20 cellular contexts compared by ENCODE assay signal in the genomic region with DNA sequence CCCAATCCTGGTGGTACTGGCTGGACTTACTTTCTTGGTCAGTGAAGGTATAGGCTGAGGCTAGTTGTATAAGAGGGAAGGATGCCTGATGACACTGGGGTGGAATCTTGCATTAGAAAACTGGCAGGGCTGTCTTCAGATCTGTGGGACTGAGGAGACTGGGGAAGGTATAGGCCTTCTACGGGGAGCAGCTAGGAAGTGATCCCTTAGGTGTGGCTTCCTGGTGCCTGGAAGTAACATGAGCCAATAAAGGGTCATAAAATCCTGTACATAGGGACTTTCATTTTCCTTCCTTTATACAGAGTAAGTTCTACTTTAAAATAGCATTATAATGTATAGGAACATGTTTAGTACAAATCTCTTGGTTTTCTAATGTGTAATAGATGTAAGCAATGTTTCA.
DNase-seq lines count a peak whose midpoint lies in the region; ATAC-seq, FAIRE-seq and TF ChIP-seq lines count a peak whose summit lies in the region.
"Had no signal": no experiment of that assay in that cellular context is flagged by ENCODE, and none has a peak within 500 bp of the region (broad histone marks: within the 10 kb centered on the region; RNA-seq: fewer than 3 reads in every experiment).

No MANE protein-coding gene starts in this region.

- H3K4me3 Mint-ChIP-seq in GM23338: no peak overlapping the region
- no peak overlapping the region for H3K4me3 Mint-ChIP-seq in CD4-positive, alpha-beta memory T cell
- no peak overlapping the region for H3K4me3 Mint-ChIP-seq in stimulated activated memory B cell treated with anti-CD40 and anti-IgM and Interleukin-4, amounts not matched to agents 10 μg/mL and 1 μg/mL and 100 μg/mL, for 72 hours
- H3K4me3 Mint-ChIP-seq in stimulated activated effector memory CD8-positive, alpha-beta T cell treated with anti-CD3 and anti-CD28 coated beads, Interleukin-12 subunit alpha, Interleukin-12 subunit beta, amount 100 ng/mL, for 72 hours: no peak overlapping the region
- H3K4me3 Mint-ChIP-seq: CD8-positive, alpha-beta memory T cell; HFFc6; T-helper 17 cell had no signal

- H3K9me2 ChIP-seq in Karpas-422 (replicated peaks; ENCODE audit: insufficient read depth, low read length): no peaks in the 10 kb centered on the region
- peaks cover 16% of the 10 kb centered on the region; the same call in 1 of the 2 replicates for H3K9me2 ChIP-seq in GM23338 (ENCODE audit: insufficient read depth)
- H3K9me2 ChIP-seq: SK-N-SH had no signal

- intact Hi-C loops in GM12878 (cut with micrococcal nuclease; ENCODE audit: unreplicated experiment): no loop called here
- intact Hi-C loops in CD4-positive, alpha-beta memory T cell (cut with micrococcal nuclease): no loop called here

- ATAC-seq in GM19351 (IDR thresholded peaks at IDR 0.05; ENCODE audit: unreplicated experiment) (peak; percentile 27), GM12878 (no peak; the same call in 2 of the 3 replicates), GM23338 (no peak)
- ATAC-seq in stimulated activated memory B cell treated with anti-CD40 and anti-IgM and Interleukin-4, amounts not matched to agents 10 μg/mL and 1 μg/mL and 100 μg/mL, for 72 hours: no peak
- no peak for ATAC-seq in stimulated activated effector memory CD8-positive, alpha-beta T cell treated with anti-CD3 and anti-CD28 coated beads, Interleukin-12 subunit alpha, Interleukin-12 subunit beta, amount 100 ng/mL, for 72 hours
- ATAC-seq: T-helper 17 cell had no signal

- RAD21 ChIA-PET in GM12878 (lab: Charles Lee; ENCODE audit: unreplicated experiment): no interaction called here

- H3K27ac ChIP-seq in BLaER1 treated with 17β-estradiol and CSF1 and Interleukin-3, amounts not matched to agents 10 nM and 100 nM: peak overlapping the region; percentile 45 to 86 (median 81); a peak in 20 of 22 replicates
- H3K27ac ChIP-seq in Karpas-422 (ENCODE audit: low read length) (peak overlapping the region; percentile 4; the same call in 1 of the 2 replicates), GM12878 (ENCODE audit: control insufficient read depth, insufficient read depth) (no peak overlapping the region), GM23338 (ENCODE audit: low read depth) (no peak overlapping the region)
- H3K27ac ChIP-seq in CD4-positive, alpha-beta memory T cell (ENCODE audit: low read depth, low read length): no peak overlapping the region

- in situ Hi-C loops in GM12878 (cut with MboI): no loop called here

- no peak for DNase-seq in Karpas-422
- no peak for DNase-seq in GM12878 (ENCODE audit: low read depth, low spot score)
- no peak for DNase-seq in GM23338 (ENCODE audit: low spot score)
- DNase-seq in CD4-positive, alpha-beta memory T cell: no peak
- DNase-seq in stimulated activated effector memory CD8-positive, alpha-beta T cell treated with anti-CD3 and anti-CD28 coated beads, Interleukin-12 subunit alpha, Interleukin-12 subunit beta, amount 100 ng/mL, for 72 hours (ENCODE audit: low spot score in 2 of 2): no peak
- DNase-seq: CD8-positive, alpha-beta memory T cell; DMS79; HFFc6; IMR-90; NCI-H187; NCI-H446 treated with DMSO at 0.1 percent for 48 hours; SHP77; SK-N-SH; T-helper 17 cell had no signal

- peak overlapping the region; percentile 53 to 96 (median 78) for H3K4me2 ChIP-seq in BLaER1 treated with 17β-estradiol and CSF1 and Interleukin-3, amounts not matched to agents 10 nM and 100 nM
- H3K4me2 ChIP-seq in Karpas-422 (ENCODE audit: low read depth, low read length, poor library complexity, severe bottlenecking): no peak overlapping the region
- 0 out of 2 replicates have a peak overlapping the region, but pooled peaks have one; percentile 13 for H3K4me2 ChIP-seq in GM12878 (ENCODE audit: control insufficient read depth, insufficient read depth)
- no peak overlapping the region for H3K4me2 ChIP-seq in GM23338
- H3K4me2 ChIP-seq: SK-N-SH had no signal

- FAIRE-seq in GM12878 (lab: Jason Lieb, UNC): no peak
- FAIRE-seq: D721Med, H1, RCC 7860 had no signal

- peak overlapping the region in 2 of 10 experiments; percentile 37 to 42; a peak in 4 of 20 replicates for H3K4me3 ChIP-seq in BLaER1 treated with 17β-estradiol and CSF1 and Interleukin-3, amounts not matched to agents 10 nM and 100 nM
- no peak overlapping the region for H3K4me3 ChIP-seq in Karpas-422 (ENCODE audit: low read length)
- H3K4me3 ChIP-seq in GM12878: no peak overlapping the region
- no peak overlapping the region for H3K4me3 ChIP-seq in GM23338
- H3K4me3 ChIP-seq in CD4-positive, alpha-beta memory T cell (ENCODE audit: low read length in 2 of 2): no peak overlapping the region

- H2AFZ ChIP-seq in Karpas-422 (ENCODE audit: low read length): peak overlapping the region; percentile 58
- H2AFZ ChIP-seq in GM12878 (ENCODE audit: control insufficient read depth, low read depth, low read length): no peak overlapping the region
- H2AFZ ChIP-seq in GM23338: no peak overlapping the region

- 33% methylated on average over 1 of the region's 1 CpG for WGBS in GM12878 (ENCODE audit: insufficient coverage, insufficient replicate concordance, low lambda C conversion rate, missing lambda C conversion rate)

- peaks cover 3% of the 10 kb centered on the region for H3K27me3 Mint-ChIP-seq in GM23338 (ENCODE audit: insufficient read depth, low read depth, poor library complexity)
- H3K27me3 Mint-ChIP-seq in CD4-positive, alpha-beta memory T cell: no peaks in the 10 kb centered on the region
- no peaks in the 10 kb centered on the region for H3K27me3 Mint-ChIP-seq in stimulated activated memory B cell treated with anti-CD40 and anti-IgM and Interleukin-4, amounts not matched to agents 10 μg/mL and 1 μg/mL and 100 μg/mL, for 72 hours
- H3K27me3 Mint-ChIP-seq: CD8-positive, alpha-beta memory T cell; T-helper 17 cell had no signal

- H3K4me1 Mint-ChIP-seq in GM23338: no peaks in the 10 kb centered on the region
- H3K4me1 Mint-ChIP-seq in CD4-positive, alpha-beta memory T cell: no peaks in the 10 kb centered on the region
- H3K4me1 Mint-ChIP-seq in stimulated activated memory B cell treated with anti-CD40 and anti-IgM and Interleukin-4, amounts not matched to agents 10 μg/mL and 1 μg/mL and 100 μg/mL, for 72 hours: peaks cover 12% of the 10 kb centered on the region
- no peaks in the 10 kb centered on the region for H3K4me1 Mint-ChIP-seq in stimulated activated effector memory CD8-positive, alpha-beta T cell treated with anti-CD3 and anti-CD28 coated beads, Interleukin-12 subunit alpha, Interleukin-12 subunit beta, amount 100 ng/mL, for 72 hours
- H3K4me1 Mint-ChIP-seq: CD8-positive, alpha-beta memory T cell; T-helper 17 cell had no signal

- no peak for TF ChIP-seq POLR2A in GM12878 (IDR thresholded peaks at IDR 0.05; ENCODE audit: low read depth, low read length)

- H4K20me1 ChIP-seq in BLaER1 treated with 17β-estradiol and CSF1 and Interleukin-3, amounts not matched to agents 10 nM and 100 nM: no peaks in the 10 kb centered on the region
- no peaks in the 10 kb centered on the region for H4K20me1 ChIP-seq in Karpas-422 (ENCODE audit: insufficient read depth, low read depth, low read length)
- H4K20me1 ChIP-seq in GM12878 (ENCODE audit: control insufficient read depth, insufficient read depth): no peaks in the 10 kb centered on the region
- no peaks in the 10 kb centered on the region for H4K20me1 ChIP-seq in GM23338 (replicated peaks; ENCODE audit: insufficient read depth)

- BruUV-seq in GM12878 (replicated peaks; lab: Mats Ljungman, UMichigan): no TSS peak

- TF ChIP-seq RAD21 in GM12878 (IDR thresholded peaks at IDR 0.05; ENCODE audit: insufficient read depth, low read depth, low read length): no peak

- H3K36me3 Mint-ChIP-seq in GM23338 (ENCODE audit: low read depth): peaks cover 23% of the 10 kb centered on the region
- no peaks in the 10 kb centered on the region for H3K36me3 Mint-ChIP-seq in CD4-positive, alpha-beta memory T cell
- H3K36me3 Mint-ChIP-seq in stimulated activated memory B cell treated with anti-CD40 and anti-IgM and Interleukin-4, amounts not matched to agents 10 μg/mL and 1 μg/mL and 100 μg/mL, for 72 hours: no peaks in the 10 kb centered on the region
- no peaks in the 10 kb centered on the region for H3K36me3 Mint-ChIP-seq in stimulated activated effector memory CD8-positive, alpha-beta T cell treated with anti-CD3 and anti-CD28 coated beads, Interleukin-12 subunit alpha, Interleukin-12 subunit beta, amount 100 ng/mL, for 72 hours
- H3K36me3 Mint-ChIP-seq: CD8-positive, alpha-beta memory T cell had no signal

- peaks cover 18 to 48% (median 31%) of the 10 kb centered on the region in 10 experiments for H3K4me1 ChIP-seq in BLaER1 treated with 17β-estradiol and CSF1 and Interleukin-3, amounts not matched to agents 10 nM and 100 nM
- H3K4me1 ChIP-seq in Karpas-422 (ENCODE audit: low read length) (peaks cover 10% of the 10 kb centered on the region), GM12878 (ENCODE audit: control insufficient read depth, insufficient read depth, low read length) (no peaks in the 10 kb centered on the region), GM23338 (ENCODE audit: insufficient read depth) (no peaks in the 10 kb centered on the region)
- no peaks in the 10 kb centered on the region for H3K4me1 ChIP-seq in CD4-positive, alpha-beta memory T cell (ENCODE audit: insufficient read depth, low read length)

- H3K9me3 ChIP-seq in BLaER1 treated with 17β-estradiol and CSF1 and Interleukin-3, amounts not matched to agents 10 nM and 100 nM (replicated peaks in 1 of 11): peaks cover 0 to 34% (median 18%) of the 10 kb centered on the region in 11 experiments; a peak in 16 of 22 replicates
- peaks cover 10% of the 10 kb centered on the region for H3K9me3 ChIP-seq in Karpas-422 (ENCODE audit: low read length)
- no peaks in the 10 kb centered on the region for H3K9me3 ChIP-seq in GM12878 (replicated peaks; ENCODE audit: control insufficient read depth, insufficient read depth, low read length)
- H3K9me3 ChIP-seq in CD4-positive, alpha-beta memory T cell (ENCODE audit: control insufficient read depth in 1 of 2, low read length in 2 of 2): no peaks in the 10 kb centered on the region
- H3K9me3 ChIP-seq: SK-N-SH had no signal

- POLR2A ChIA-PET in GM12878 (lab: Charles Lee): interaction anchor here (0.6 kb wide), 1 partner anchor 46 kb away, joined by 5 read pairs; no protein-coding TSS in a partner anchor
- POLR2A ChIA-PET in CD4-positive, alpha-beta memory T cell (lab: Charles Lee; ENCODE audit: partially characterized antibody): no interaction called here

- H3K27ac Mint-ChIP-seq in GM23338: no peak overlapping the region
- H3K27ac Mint-ChIP-seq in CD4-positive, alpha-beta memory T cell: no peak overlapping the region
- no peak overlapping the region for H3K27ac Mint-ChIP-seq in stimulated activated memory B cell treated with anti-CD40 and anti-IgM and Interleukin-4, amounts not matched to agents 10 μg/mL and 1 μg/mL and 100 μg/mL, for 72 hours
- H3K27ac Mint-ChIP-seq in stimulated activated effector memory CD8-positive, alpha-beta T cell treated with anti-CD3 and anti-CD28 coated beads, Interleukin-12 subunit alpha, Interleukin-12 subunit beta, amount 100 ng/mL, for 72 hours: no peak overlapping the region
- H3K27ac Mint-ChIP-seq: CD8-positive, alpha-beta memory T cell; HFFc6; T-helper 17 cell had no signal

- TF ChIP-seq CTCF in GM12878 (IDR thresholded peaks at IDR 0.05 in 2 of 3, conservative IDR thresholded peaks at IDR 0.05 in 1 of 3; ENCODE audit: control insufficient read depth in 2 of 3, extremely low read depth in 1 of 3, insufficient read depth in 1 of 3, low read depth in 3 of 3, low read length in 3 of 3): no peak
- TF ChIP-seq CTCF in GM23338 (conservative IDR thresholded peaks at IDR 0.05; ENCODE audit: low read depth in 2 of 2): no peak

- H3K79me2 ChIP-seq in Karpas-422 (ENCODE audit: low read length) (no peaks in the 10 kb centered on the region), GM12878 (ENCODE audit: control insufficient read depth, insufficient read depth, low read length) (no peaks in the 10 kb centered on the region), GM23338 (replicated peaks; ENCODE audit: insufficient read depth) (no peaks in the 10 kb centered on the region)

- H3F3A ChIP-seq in GM23338 (replicated peaks; ENCODE audit: low read depth): no peaks in the 10 kb centered on the region

- no peak for TF ChIP-seq EP300 in GM12878 (IDR thresholded peaks at IDR 0.05; ENCODE audit: borderline replicate concordance in 1 of 2, control insufficient read depth in 1 of 2, low read depth in 2 of 2, low read length in 2 of 2)

- CTCF ChIA-PET in GM12878 (lab: Yijun Ruan, JAX): no interaction called here
- CTCF ChIA-PET in CD4-positive, alpha-beta memory T cell (lab: Charles Lee; ENCODE audit: partially characterized antibody): no interaction called here

- peak overlapping the region in 9 of 11 experiments; percentile 19 to 73 (median 61); a peak in 16 of 22 replicates for H3K9ac ChIP-seq in BLaER1 treated with 17β-estradiol and CSF1 and Interleukin-3, amounts not matched to agents 10 nM and 100 nM
- H3K9ac ChIP-seq in Karpas-422 (ENCODE audit: low read length) (no peak overlapping the region), GM12878 (ENCODE audit: control insufficient read depth, insufficient read depth, low read length) (no peak overlapping the region)
- H3K9ac ChIP-seq: SK-N-SH had no signal

- H3K27me3 ChIP-seq in BLaER1 treated with 17β-estradiol and CSF1 and Interleukin-3, amounts not matched to agents 10 nM and 100 nM: no peaks in the 10 kb centered on the region
- H3K27me3 ChIP-seq in Karpas-422 (ENCODE audit: low read length) (no peaks in the 10 kb centered on the region), GM12878 (replicated peaks in 1 of 2; ENCODE audit: control insufficient read depth in 2 of 2, insufficient read depth in 2 of 2, low read length in 1 of 2) (no peaks in the 10 kb centered on the region), GM23338 (ENCODE audit: insufficient read depth) (no peaks in the 10 kb centered on the region)
- no peaks in the 10 kb centered on the region for H3K27me3 ChIP-seq in CD4-positive, alpha-beta memory T cell (ENCODE audit: insufficient read depth, low read length)

- H3K36me3 ChIP-seq in BLaER1 treated with 17β-estradiol and CSF1 and Interleukin-3, amounts not matched to agents 10 nM and 100 nM: no peaks in the 10 kb centered on the region
- no peaks in the 10 kb centered on the region for H3K36me3 ChIP-seq in Karpas-422 (ENCODE audit: insufficient read depth, low read length)
- H3K36me3 ChIP-seq in GM12878 (ENCODE audit: control insufficient read depth in 2 of 2, insufficient read depth in 2 of 2, low read length in 1 of 2): no peaks in the 10 kb centered on the region
- H3K36me3 ChIP-seq in GM23338 (ENCODE audit: insufficient read depth): no peaks in the 10 kb centered on the region
- no peaks in the 10 kb centered on the region for H3K36me3 ChIP-seq in CD4-positive, alpha-beta memory T cell (ENCODE audit: insufficient read depth, low read length)

- SMC1A ChIA-PET in GM12878 (lab: Charles Lee; ENCODE audit: uncharacterized antibody, unreplicated experiment): interaction anchor here (1.8 kb wide), 1 partner anchor 114 kb away, joined by 5 read pairs; no protein-coding TSS in a partner anchor

- peaks cover 25% of the 10 kb centered on the region for H3K9me3 Mint-ChIP-seq in GM23338
- H3K9me3 Mint-ChIP-seq in CD4-positive, alpha-beta memory T cell: peaks cover 2 to 18% (median 9%) of the 10 kb centered on the region in 8 donors
- peaks cover 3% of the 10 kb centered on the region for H3K9me3 Mint-ChIP-seq in stimulated activated memory B cell treated with anti-CD40 and anti-IgM and Interleukin-4, amounts not matched to agents 10 μg/mL and 1 μg/mL and 100 μg/mL, for 72 hours
- H3K9me3 Mint-ChIP-seq in stimulated activated effector memory CD8-positive, alpha-beta T cell treated with anti-CD3 and anti-CD28 coated beads, Interleukin-12 subunit alpha, Interleukin-12 subunit beta, amount 100 ng/mL, for 72 hours: peaks cover 28% of the 10 kb centered on the region

Comparison
In these comparisons a context has a peak if more than half of its experiments do, and no peak if none do; other contexts are left out.
1. H3K27ac ChIP-seq: peak in BLaER1 treated with 17β-estradiol and CSF1 and Interleukin-3, amounts not matched to agents 10 nM and 100 nM (11 of 11) and Karpas-422 (single experiment); none in GM12878 (single experiment), GM23338 (single experiment) and CD4-positive, alpha-beta memory T cell (single experiment).
2. H3K4me2 ChIP-seq: peak in BLaER1 treated with 17β-estradiol and CSF1 and Interleukin-3, amounts not matched to agents 10 nM and 100 nM (11 of 11) and GM12878 (single experiment); none in Karpas-422 (single experiment) and GM23338 (single experiment).
3. H3K9ac ChIP-seq: peak in BLaER1 treated with 17β-estradiol and CSF1 and Interleukin-3, amounts not matched to agents 10 nM and 100 nM (9 of 11); none in Karpas-422 (single experiment) and GM12878 (single experiment).